In genomic region chr2:64523667-64524603, GRCh38 we compare ENCODE assay signal across 1 cellular context.
TF ChIP-seq lines count a peak whose summit lies in the region.

Gene AFTPH (plus strand): TSS chr2:64524328. CDS start chr2:64551475, 27,147 bp downstream.

TF ChIP-seq in HepG2, 621 proteins besides CTCF, POLR2A, EP300 and RAD21 (continued from another document and continues in another):
- TF ChIP-seq LRRFIP1 (CRISPR knock-in tag; conservative IDR thresholded peaks at IDR 0.05) (no peak), ZBTB7B (CRISPR knock-in tag; IDR thresholded peaks at IDR 0.05) (peak; percentile 91), ZNF746 (CRISPR knock-in tag; IDR thresholded peaks at IDR 0.05) (peak; percentile 12; the same call in 1 of the 2 replicates), SMAD9 (CRISPR knock-in tag; IDR thresholded peaks at IDR 0.05) (no peak), ZSCAN31 (CRISPR knock-in tag; IDR thresholded peaks at IDR 0.05; ENCODE audit: low read depth) (no peak; the same call in 1 of the 2 replicates), DPF2 (CRISPR knock-in tag; IDR thresholded peaks at IDR 0.05; ENCODE audit: borderline replicate concordance, low read depth) (no peak), POLR2G (IDR thresholded peaks at IDR 0.05; ENCODE audit: low read depth, low read length) (peak; percentile 85), GABPB1 (CRISPR knock-in tag; IDR thresholded peaks at IDR 0.05) (peak; percentile 99), SIN3A (IDR thresholded peaks at IDR 0.05; ENCODE audit: borderline replicate concordance, low read depth, low read length) (peak; percentile 86), ZBTB3 (CRISPR knock-in tag; IDR thresholded peaks at IDR 0.05; ENCODE audit: borderline replicate concordance, low read depth) (no peak), MXI1 (IDR thresholded peaks at IDR 0.05; ENCODE audit: borderline replicate concordance, low read depth, low read length) (peak; percentile 78; the same call in 1 of the 3 replicates), ZNF670 (CRISPR knock-in tag; IDR thresholded peaks at IDR 0.05; ENCODE audit: borderline replicate concordance) (0 out of 2 replicates have a peak, but pooled peaks have one; percentile 54), SNAPC2 (CRISPR knock-in tag; IDR thresholded peaks at IDR 0.05) (peak; percentile 69; the same call in 1 of the 2 replicates), KLF13 (CRISPR knock-in tag; IDR thresholded peaks at IDR 0.05) (no peak), ZNF577 (CRISPR knock-in tag; IDR thresholded peaks at IDR 0.05; ENCODE audit: borderline replicate concordance, low read depth) (no peak), MTERF4 (CRISPR knock-in tag; IDR thresholded peaks at IDR 0.05) (no peak), IRF2 (CRISPR knock-in tag; IDR thresholded peaks at IDR 0.05) (peak; percentile 85), PITX1 (CRISPR knock-in tag; IDR thresholded peaks at IDR 0.05) (peak; percentile 52), ZFP62 (CRISPR knock-in tag; IDR thresholded peaks at IDR 0.05) (no peak), ZNF275 (CRISPR knock-in tag; IDR thresholded peaks at IDR 0.05; ENCODE audit: borderline replicate concordance) (no peak), ZNF264 (CRISPR knock-in tag; IDR thresholded peaks at IDR 0.05) (no peak), ZNF407 (CRISPR knock-in tag; IDR thresholded peaks at IDR 0.05; ENCODE audit: not compliant biosample characterization) (peak; percentile 25), ZNF225 (CRISPR knock-in tag; IDR thresholded peaks at IDR 0.05) (no peak; the same call in 1 of the 2 replicates), ZSCAN12 (CRISPR knock-in tag; IDR thresholded peaks at IDR 0.05) (no peak), ZNF770 (CRISPR knock-in tag; IDR thresholded peaks at IDR 0.05) (no peak; the same call in none of the 2 replicates), ZNF512B (CRISPR knock-in tag; IDR thresholded peaks at IDR 0.05; ENCODE audit: borderline replicate concordance) (0 out of 2 replicates have a peak, but pooled peaks have one; percentile 10), ZNF781 (CRISPR knock-in tag; IDR thresholded peaks at IDR 0.05; ENCODE audit: borderline replicate concordance, not compliant biosample characterization) (peak; percentile 52), ZBTB4 (CRISPR knock-in tag; IDR thresholded peaks at IDR 0.05; ENCODE audit: borderline replicate concordance) (no peak), ZNF17 (CRISPR knock-in tag; IDR thresholded peaks at IDR 0.05) (no peak), TEAD2 (CRISPR knock-in tag; IDR thresholded peaks at IDR 0.05) (no peak), TBP (CRISPR knock-in tag; IDR thresholded peaks at IDR 0.05) (no peak), ZNF12 (CRISPR knock-in tag; IDR thresholded peaks at IDR 0.05) (no peak; the same call in 1 of the 2 replicates), XRCC5 (optimal IDR thresholded peaks at IDR 0.05; ENCODE audit: low read length) (peak; percentile 10), ELF3 (CRISPR knock-in tag; IDR thresholded peaks at IDR 0.05) (peak; percentile 97), POLR2AphosphoS2 (IDR thresholded peaks at IDR 0.05; ENCODE audit: low read depth, low read length) (no peak), SOX6 (IDR thresholded peaks at IDR 0.05) (no peak), SOX6 (CRISPR knock-in tag; IDR thresholded peaks at IDR 0.05) (peak; percentile 72)
